1 cellular context compared by ENCODE assay signal in the genomic region with DNA sequence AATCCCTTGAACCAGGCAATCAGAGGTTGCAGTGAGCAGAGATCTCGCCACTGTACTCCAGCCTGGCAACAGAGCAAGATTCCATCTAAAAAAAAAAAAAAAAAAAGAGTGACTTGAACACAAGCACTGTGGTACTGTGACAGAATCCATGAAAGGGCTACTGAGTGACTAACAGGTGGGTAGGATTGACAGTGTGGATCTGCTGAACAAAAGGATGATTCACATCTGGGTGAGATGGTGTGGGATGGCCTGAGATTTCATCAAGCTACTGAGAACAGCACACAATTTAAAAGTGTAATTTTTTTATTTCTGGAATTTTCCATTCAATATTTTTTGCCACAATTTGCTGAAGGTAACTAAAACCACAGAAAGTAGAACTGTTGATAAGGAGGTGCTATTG.
TF ChIP-seq lines count a peak whose summit lies in the region.

No MANE protein-coding gene starts in this region.

TF ChIP-seq in HCT116, 20 proteins besides CTCF, POLR2A, EP300 and RAD21:
- TF ChIP-seq EZH2phosphoT487 (IDR thresholded peaks at IDR 0.05; ENCODE audit: borderline replicate concordance) (no peak), SRF (IDR thresholded peaks at IDR 0.05; ENCODE audit: low read depth) (no peak), SP1 (IDR thresholded peaks at IDR 0.05; ENCODE audit: low read depth) (no peak), CEBPB (IDR thresholded peaks at IDR 0.05; ENCODE audit: low read depth) (no peak), TCF7L2 (IDR thresholded peaks at IDR 0.05; ENCODE audit: borderline replicate concordance, extremely low read depth, insufficient read depth, insufficient read length) (no peak), YY1 (IDR thresholded peaks at IDR 0.05; ENCODE audit: extremely low read depth, insufficient replicate concordance, low read depth, low read length) (no peak), ZFX (IDR thresholded peaks at IDR 0.05) (no peak), CBX3 (IDR thresholded peaks at IDR 0.05; ENCODE audit: low read depth) (no peak), SIN3A (IDR thresholded peaks at IDR 0.05; ENCODE audit: low read depth) (no peak), ELF1 (IDR thresholded peaks at IDR 0.05; ENCODE audit: borderline replicate concordance, low read depth) (no peak), JUND (IDR thresholded peaks at IDR 0.05) (no peak), ZNF274 (IDR thresholded peaks at IDR 0.05; ENCODE audit: low read depth, low read length) (no peak)
- TF ChIP-seq, protein P1, sequence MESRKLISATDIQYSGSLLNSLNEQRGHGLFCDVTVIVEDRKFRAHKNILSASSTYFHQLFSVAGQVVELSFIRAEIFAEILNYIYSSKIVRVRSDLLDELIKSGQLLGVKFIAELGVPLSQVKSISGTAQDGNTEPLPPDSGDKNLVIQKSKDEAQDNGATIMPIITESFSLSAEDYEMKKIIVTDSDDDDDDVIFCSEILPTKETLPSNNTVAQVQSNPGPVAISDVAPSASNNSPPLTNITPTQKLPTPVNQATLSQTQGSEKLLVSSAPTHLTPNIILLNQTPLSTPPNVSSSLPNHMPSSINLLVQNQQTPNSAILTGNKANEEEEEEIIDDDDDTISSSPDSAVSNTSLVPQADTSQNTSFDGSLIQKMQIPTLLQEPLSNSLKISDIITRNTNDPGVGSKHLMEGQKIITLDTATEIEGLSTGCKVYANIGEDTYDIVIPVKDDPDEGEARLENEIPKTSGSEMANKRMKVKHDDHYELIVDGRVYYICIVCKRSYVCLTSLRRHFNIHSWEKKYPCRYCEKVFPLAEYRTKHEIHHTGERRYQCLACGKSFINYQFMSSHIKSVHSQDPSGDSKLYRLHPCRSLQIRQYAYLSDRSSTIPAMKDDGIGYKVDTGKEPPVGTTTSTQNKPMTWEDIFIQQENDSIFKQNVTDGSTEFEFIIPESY (IDR thresholded peaks at IDR 0.05; ENCODE audit: extremely low read depth, insufficient replicate concordance, low read length), result no peak
- TF ChIP-seq, protein P2, sequence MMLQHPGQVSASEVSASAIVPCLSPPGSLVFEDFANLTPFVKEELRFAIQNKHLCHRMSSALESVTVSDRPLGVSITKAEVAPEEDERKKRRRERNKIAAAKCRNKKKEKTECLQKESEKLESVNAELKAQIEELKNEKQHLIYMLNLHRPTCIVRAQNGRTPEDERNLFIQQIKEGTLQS (IDR thresholded peaks at IDR 0.05), result no peak
- TF ChIP-seq, protein P3, sequence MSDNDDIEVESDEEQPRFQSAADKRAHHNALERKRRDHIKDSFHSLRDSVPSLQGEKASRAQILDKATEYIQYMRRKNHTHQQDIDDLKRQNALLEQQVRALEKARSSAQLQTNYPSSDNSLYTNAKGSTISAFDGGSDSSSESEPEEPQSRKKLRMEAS (IDR thresholded peaks at IDR 0.05), result no peak
